ENCODE assay signal across 11 cellular contexts in genomic region chr17:82302991-82303943, GRCh38. TPM values are rescaled to one million over a fixed set of nuclear protein-coding genes. Genes with fewer than 3 reads are reported as not detected.
A peak's percentile ranks its signal among the peaks of the same experiment; 100 is the strongest.
DNase-seq lines count a peak whose midpoint lies in the region; ATAC-seq, FAIRE-seq and TF ChIP-seq lines count a peak whose summit lies in the region.
"Had no signal": no experiment of that assay in that cellular context is flagged by ENCODE, and none has a peak within 500 bp of the region (broad histone marks: within the 10 kb centered on the region; RNA-seq: fewer than 3 reads in every experiment).

No MANE protein-coding gene starts in this region.

- H3K9me3 ChIP-seq in HCT116 (ENCODE audit: control insufficient read depth in 1 of 2, insufficient read depth in 1 of 2, low read depth in 1 of 2, low read length in 2 of 2) = no peaks in the 10 kb centered on the region
- H3K9me3 ChIP-seq in GM12878 (replicated peaks; ENCODE audit: control insufficient read depth, insufficient read depth, low read length) = no peaks in the 10 kb centered on the region

- DNase-seq in HCT116 (ENCODE audit: low read depth, low spot score) (no peak), T-helper 2 cell (peak in 3 of 5 experiments; percentile 30 to 52 (median 44)), GM12878 (ENCODE audit: low read depth, low spot score) (no peak), dorsolateral prefrontal cortex (no peak), LoVo (ENCODE audit: low spot score) (no peak), Calu3 (no peak)
- DNase-seq in stimulated activated CD8-positive, alpha-beta memory T cell treated with anti-CD3 and anti-CD28 coated beads, Interleukin-4, amount 100 ng/mL, for 48 hours = peak; percentile 64

- POLR2A ChIA-PET in HCT116 (lab: Charles Lee) = interaction anchor here (0.6 to 2.6 kb wide), 2 partner anchors 11 to 81 kb away, joined by 3 to 14 read pairs; no protein-coding TSS in a partner anchor
- POLR2A ChIA-PET in GM12878 (lab: Charles Lee) = interaction anchor here (0.7 to 4.0 kb wide), 8 partner anchors 10 to 94 kb away, joined by 3 to 32 read pairs (median 6); partner anchors contain the start of genes CSNK1D and SLC16A3

- BruUV-seq in HCT116 (replicated peaks; lab: Mats Ljungman, UMichigan) (no TSS peak), GM12878 (replicated peaks; lab: Mats Ljungman, UMichigan) (no TSS peak), Calu3 (replicated peaks; lab: Mats Ljungman, UMichigan) (no TSS peak)

- FAIRE-seq in GM12878 (lab: Jason Lieb, UNC) = no peak
- FAIRE-seq: islet of Langerhans had no signal

- no peaks in the 10 kb centered on the region for H3K79me2 ChIP-seq in HCT116 (ENCODE audit: insufficient read depth, low read length)
- no peaks in the 10 kb centered on the region for H3K79me2 ChIP-seq in GM12878 (ENCODE audit: control insufficient read depth, insufficient read depth, low read length)

- H3K36me3 Mint-ChIP-seq in Calu3 (ENCODE audit: insufficient read depth, unreplicated experiment) = peaks cover 8% of the 10 kb centered on the region

- H3K4me3 ChIP-seq in HCT116 (replicated peaks in 1 of 2; ENCODE audit: low read depth in 1 of 2, low read length in 2 of 2) (no peak overlapping the region), GM12878 (no peak overlapping the region), dorsolateral prefrontal cortex (no peak overlapping the region)
- H3K4me3 ChIP-seq: cardiac muscle cell had no signal

- H4K20me1 ChIP-seq in HCT116 (ENCODE audit: insufficient read depth) (no peaks in the 10 kb centered on the region), GM12878 (ENCODE audit: control insufficient read depth, insufficient read depth) (no peaks in the 10 kb centered on the region)

- peak overlapping the region; percentile 11; the same call in 1 of the 2 replicates for H3K4me2 ChIP-seq in HCT116 (ENCODE audit: low read length)
- 0 out of 2 replicates have a peak overlapping the region, but pooled peaks have one; percentile 25 for H3K4me2 ChIP-seq in GM12878 (ENCODE audit: control insufficient read depth, insufficient read depth)

- SMC1A ChIA-PET in GM12878 (lab: Charles Lee; ENCODE audit: uncharacterized antibody, unreplicated experiment) = interaction anchor here (0.9 to 5.1 kb wide), 8 partner anchors 9 to 97 kb away, joined by 3 to 42 read pairs (median 4); no protein-coding TSS in a partner anchor

- H3K27me3 Mint-ChIP-seq in Calu3 (ENCODE audit: unreplicated experiment) = peaks cover 26% of the 10 kb centered on the region

- CTCF ChIA-PET in HCT116 (lab: Charles Lee) = no interaction called here
- CTCF ChIA-PET in GM12878 (lab: Yijun Ruan, JAX) = interaction anchor here (0.7 to 8.7 kb wide), 10 partner anchors 11 to 121 kb away, joined by 3 to 94 read pairs (median 6); partner anchors contain the start of gene CD7
- CTCF ChIA-PET in Calu3 (lab: Charles Lee) = no interaction called here

- H3K4me1 ChIP-seq in HCT116 (ENCODE audit: control insufficient read depth in 1 of 2, insufficient read depth in 2 of 2, low read length in 2 of 2) = peaks cover 14 to 34% of the 10 kb centered on the region in 2 experiments
- peaks cover 31% of the 10 kb centered on the region for H3K4me1 ChIP-seq in GM12878 (ENCODE audit: control insufficient read depth, insufficient read depth, low read length)

- no peak overlapping the region for H3K27ac ChIP-seq in HCT116 (ENCODE audit: low read depth, low read length)
- no peak overlapping the region for H3K27ac ChIP-seq in GM12878 (ENCODE audit: control insufficient read depth, insufficient read depth)
- no peak overlapping the region for H3K27ac ChIP-seq in dorsolateral prefrontal cortex
- H3K27ac ChIP-seq: cardiac muscle cell had no signal

- no peak overlapping the region for H3K27ac Mint-ChIP-seq in Calu3 (ENCODE audit: unreplicated experiment)

- RAD21 ChIA-PET in HCT116 (lab: Charles Lee; ENCODE audit: low non-redundant PET in 1 of 2, low total read pairs in 2 of 2, uncharacterized antibody in 2 of 2, unreplicated experiment in 2 of 2) (no interaction called here), GM12878 (lab: Charles Lee; ENCODE audit: unreplicated experiment) (interaction anchor here (0.9 to 7.9 kb wide), 6 partner anchors 11 to 71 kb away, joined by 3 to 77 read pairs (median 6); partner anchors contain the start of gene CD7)

- ATAC-seq in HCT116 (no peak), GM12878 (no peak)

- no peak overlapping the region for H2AFZ ChIP-seq in HCT116 (ENCODE audit: low read depth, low read length, poor library complexity, severe bottlenecking)
- H2AFZ ChIP-seq in GM12878 (ENCODE audit: control insufficient read depth, low read depth, low read length) = no peak overlapping the region

- H3K27me3 ChIP-seq in HCT116 (ENCODE audit: insufficient read depth, low read length) = no peaks in the 10 kb centered on the region
- no peaks in the 10 kb centered on the region; a peak in 1 of 4 replicates for H3K27me3 ChIP-seq in GM12878 (replicated peaks in 1 of 2; ENCODE audit: control insufficient read depth in 2 of 2, insufficient read depth in 2 of 2, low read length in 1 of 2)
- H3K27me3 ChIP-seq in dorsolateral prefrontal cortex = no peaks in the 10 kb centered on the region

- 48% methylated on average over 32 of the region's 35 CpGs for WGBS in GM12878 (ENCODE audit: insufficient coverage, insufficient replicate concordance, low lambda C conversion rate, missing lambda C conversion rate)

- H3K9me2 ChIP-seq in HCT116 (ENCODE audit: insufficient read depth) = no peaks in the 10 kb centered on the region

- intact Hi-C loops in HCT116 (cut with micrococcal nuclease) = no loop called here
- intact Hi-C loops in GM12878 (cut with micrococcal nuclease; ENCODE audit: unreplicated experiment) = loop anchor here (1.0 kb wide), 1 partner anchor 18 kb away; no protein-coding TSS in a partner anchor
- intact Hi-C loops in dorsolateral prefrontal cortex (cut with DNase I) = loop anchor here in 1 of 2 donors (5.0 kb wide), 1 partner anchor 61 kb away; no protein-coding TSS in a partner anchor
- intact Hi-C loops in Calu3 (cut with micrococcal nuclease; ENCODE audit: unreplicated experiment) = no loop called here

- in situ Hi-C loops in GM12878 (cut with MboI) = no loop called here

- TF ChIP-seq CTCF in HCT116 (IDR thresholded peaks at IDR 0.05 in 2 of 3, conservative IDR thresholded peaks at IDR 0.05 in 1 of 3; ENCODE audit: borderline replicate concordance in 1 of 3, insufficient read depth in 1 of 3, low read depth in 2 of 3, low read length in 2 of 3) (no peak), GM12878 (IDR thresholded peaks at IDR 0.05 in 2 of 3, conservative IDR thresholded peaks at IDR 0.05 in 1 of 3; ENCODE audit: control insufficient read depth in 2 of 3, extremely low read depth in 1 of 3, insufficient read depth in 1 of 3, low read depth in 3 of 3, low read length in 3 of 3) (no peak), dorsolateral prefrontal cortex (IDR thresholded peaks at IDR 0.05 in 54 of 56, conservative IDR thresholded peaks at IDR 0.05 in 2 of 56; ENCODE audit: low read depth in 1 of 56, partially characterized antibody in 56 of 56) (no peak), Calu3 (IDR thresholded peaks at IDR 0.05; ENCODE audit: unreplicated experiment) (no peak)

- no peaks in the 10 kb centered on the region for H3K9me3 Mint-ChIP-seq in Calu3 (ENCODE audit: low read depth, unreplicated experiment)
- H3K9me3 Mint-ChIP-seq: neural crest cell had no signal

- H3K4me3 Mint-ChIP-seq in Calu3 (ENCODE audit: low read depth, unreplicated experiment) = no peak overlapping the region
- H3K4me3 Mint-ChIP-seq: neural crest cell had no signal

- TF ChIP-seq RAD21 in HCT116 (IDR thresholded peaks at IDR 0.05; ENCODE audit: low read depth) (no peak), GM12878 (IDR thresholded peaks at IDR 0.05; ENCODE audit: insufficient read depth, low read depth, low read length) (no peak)

- TF ChIP-seq POLR2A in HCT116 (IDR thresholded peaks at IDR 0.05; ENCODE audit: borderline replicate concordance, extremely low read depth, insufficient read depth, insufficient read length) (no peak), GM12878 (IDR thresholded peaks at IDR 0.05; ENCODE audit: low read depth, low read length) (no peak)

- peaks cover 27% of the 10 kb centered on the region for H3K4me1 Mint-ChIP-seq in Calu3 (ENCODE audit: low read depth, unreplicated experiment)

- TF ChIP-seq EP300 in GM12878 (IDR thresholded peaks at IDR 0.05; ENCODE audit: borderline replicate concordance in 1 of 2, control insufficient read depth in 1 of 2, low read depth in 2 of 2, low read length in 2 of 2) = no peak; a peak in 1 of 4 replicates

- H3K36me3 ChIP-seq in HCT116 (ENCODE audit: control insufficient read depth in 1 of 2, insufficient read depth in 2 of 2, low read length in 2 of 2) (no peaks in the 10 kb centered on the region), GM12878 (ENCODE audit: control insufficient read depth in 2 of 2, insufficient read depth in 2 of 2, low read length in 1 of 2) (no peaks in the 10 kb centered on the region)
- H3K36me3 ChIP-seq: cardiac muscle cell had no signal

- H3K9ac ChIP-seq in HCT116 (ENCODE audit: low read length) (no peak overlapping the region), GM12878 (ENCODE audit: control insufficient read depth, insufficient read depth, low read length) (no peak overlapping the region)

RNA-seq across cellular contexts. Expression of gene CD7, which starts 14.1 kb away (rescaled TPM):
- 0.61 TPM for total RNA-seq in HCT116 (2021; ENCODE audit: unreplicated experiment)
- polyA plus RNA-seq in HCT116 (2012) = 0.08 and 0.39 TPM in 2 replicates
- total RNA-seq in GM12878 (2013; cell fraction: nucleolus; rRNA removed) = not detected in 2 replicates
- not detected in 2 replicates for total RNA-seq in GM12878 (2014; rRNA removed)
- not detected in 2 replicates for total RNA-seq in GM12878 (2014; rRNA removed; fragmentation: Illumina TruSeq; extraction: Trizol)
- total RNA-seq in GM12878 (2021) = 0.33 TPM in 1 of 2 replicates, not detected in the other
- polyA plus RNA-seq in GM12878 (2011; ENCODE audit: low read depth) = not detected
- polyA plus RNA-seq in GM12878 (2011; rRNA removed) = not detected in 2 replicates
- 0.07 and 0.18 TPM in 2 replicates for polyA plus RNA-seq in GM12878 (2011; cell fraction: cytosol; rRNA removed)
- polyA plus RNA-seq in GM12878 (2011; cell fraction: nucleus; rRNA removed) = 0.33 and 0.53 TPM in 2 replicates
- 0.14 TPM in 1 of 2 replicates, not detected in the other for polyA plus RNA-seq in GM12878 (2012)
- not detected in 2 replicates for polyA plus RNA-seq in GM12878 (2014; fragmentation: Illumina TruSeq; extraction: Trizol)
- not detected for polyA plus RNA-seq in GM12878 (2014; fragmentation: Nextera tagmentation; extraction: Ambion mirVana)
- polyA plus RNA-seq in GM12878 (2014; rRNA removed) = 0.60 TPM in 1 of 2 replicates, not detected in the other
- not detected for polyA plus RNA-seq in GM12878 (2016; fragmentation: Nextera tagmentation; extraction: Ambion mirVana)
- polyA minus RNA-seq in GM12878 (2011; rRNA and poly(A)+ RNA removed) = not detected in 2 replicates
- not detected in 2 replicates for polyA minus RNA-seq in GM12878 (2011; cell fraction: cytosol; rRNA and poly(A)+ RNA removed)
- 0.19 TPM in 1 of 2 replicates, not detected in the other for polyA minus RNA-seq in GM12878 (2011; cell fraction: nucleus; rRNA and poly(A)+ RNA removed)
- 1 to 10 TPM in 24 of 120 experiments, under 1 TPM in 50, not detected in 46; 0.24 to 2.2 (median 0.71) TPM for total RNA-seq in dorsolateral prefrontal cortex
- 0.34 TPM in 1 of 2 replicates, not detected in the other for total RNA-seq in Calu3 (2022)
- total RNA-seq: cardiac muscle cell, Daoy, neural crest cell had no signal

RNA-seq across cellular contexts. Expression of gene CSNK1D, which starts 29.8 kb away (rescaled TPM):
- total RNA-seq in HCT116 (2021; ENCODE audit: unreplicated experiment) (176 TPM), GM12878 (2014; rRNA removed) (17.3 and 25.0 TPM in 2 replicates), GM12878 (2014; rRNA removed; fragmentation: Illumina TruSeq; extraction: Trizol) (26.4 and 27.8 TPM in 2 replicates), GM12878 (2021) (85.5 and 94.2 TPM in 2 replicates), dorsolateral prefrontal cortex (100 to 1,000 TPM in 117 of 120 experiments, 10 to 100 TPM in 3; 96.2 to 160 (median 125) TPM), Calu3 (2022) (157 and 160 TPM in 2 replicates)
- polyA plus RNA-seq in HCT116 (2012) = 184 and 197 TPM in 2 replicates
- total RNA-seq in GM12878 (2013; cell fraction: nucleolus; rRNA removed) = 85.1 and 93.8 TPM in 2 replicates
- polyA plus RNA-seq in GM12878 (2011; ENCODE audit: low read depth) = 42.9 TPM
- polyA plus RNA-seq in GM12878 (2011; rRNA removed) (40.7 and 54.4 TPM in 2 replicates), GM12878 (2014; fragmentation: Illumina TruSeq; extraction: Trizol) (72.5 and 105 TPM in 2 replicates), GM12878 (2014; fragmentation: Nextera tagmentation; extraction: Ambion mirVana) (10 to 100 TPM in 1 of 2 experiments, 1 to 10 TPM in 1; 5.7 to 13.0 TPM), GM12878 (2014; rRNA removed) (74.9 and 90.3 TPM in 2 replicates), GM12878 (2016; fragmentation: Nextera tagmentation; extraction: Ambion mirVana) (10 to 100 TPM; 61.8 to 63.4 TPM)
- polyA plus RNA-seq in GM12878 (2011; cell fraction: cytosol; rRNA removed) = 58.6 and 69.9 TPM in 2 replicates
- 236 and 302 TPM in 2 replicates for polyA plus RNA-seq in GM12878 (2011; cell fraction: nucleus; rRNA removed)
- polyA plus RNA-seq in GM12878 (2012) = 62.0 and 78.9 TPM in 2 replicates
- 53.9 and 56.8 TPM in 2 replicates for polyA minus RNA-seq in GM12878 (2011; rRNA and poly(A)+ RNA removed)
- polyA minus RNA-seq in GM12878 (2011; cell fraction: cytosol; rRNA and poly(A)+ RNA removed) = 25.1 and 26.0 TPM in 2 replicates
- 38.6 and 73.4 TPM in 2 replicates for polyA minus RNA-seq in GM12878 (2011; cell fraction: nucleus; rRNA and poly(A)+ RNA removed)

RNA-seq across cellular contexts. Expression of gene SECTM1, which starts 30.3 kb away (rescaled TPM):
- 6.8 TPM for total RNA-seq in HCT116 (2021; ENCODE audit: unreplicated experiment)
- 6.8 and 8.8 TPM in 2 replicates for polyA plus RNA-seq in HCT116 (2012)
- total RNA-seq in GM12878 (2013; cell fraction: nucleolus; rRNA removed) = not detected in 2 replicates
- not detected in 2 replicates for total RNA-seq in GM12878 (2014; rRNA removed)
- not detected in 2 replicates for total RNA-seq in GM12878 (2014; rRNA removed; fragmentation: Illumina TruSeq; extraction: Trizol)
- total RNA-seq in GM12878 (2021) = 0.08 TPM in 1 of 2 replicates, not detected in the other
- not detected for polyA plus RNA-seq in GM12878 (2011; ENCODE audit: low read depth)
- 0.12 TPM in 1 of 2 replicates, not detected in the other for polyA plus RNA-seq in GM12878 (2011; rRNA removed)
- 0.15 and 0.22 TPM in 2 replicates for polyA plus RNA-seq in GM12878 (2011; cell fraction: cytosol; rRNA removed)
- 0.09 and 0.21 TPM in 2 replicates for polyA plus RNA-seq in GM12878 (2011; cell fraction: nucleus; rRNA removed)
- 0.07 TPM in 1 of 2 replicates, not detected in the other for polyA plus RNA-seq in GM12878 (2012)
- 0.10 TPM in 1 of 2 replicates, not detected in the other for polyA plus RNA-seq in GM12878 (2014; fragmentation: Illumina TruSeq; extraction: Trizol)
- polyA plus RNA-seq in GM12878 (2014; fragmentation: Nextera tagmentation; extraction: Ambion mirVana) = not detected
- 0.11 TPM in 1 of 2 replicates, not detected in the other for polyA plus RNA-seq in GM12878 (2014; rRNA removed)
- under 1 TPM in 1 of 2 experiments, not detected in 1; 0.13 TPM for polyA plus RNA-seq in GM12878 (2016; fragmentation: Nextera tagmentation; extraction: Ambion mirVana)
- 0.10 TPM in 1 of 2 replicates, not detected in the other for polyA minus RNA-seq in GM12878 (2011; rRNA and poly(A)+ RNA removed)
- not detected in 2 replicates for polyA minus RNA-seq in GM12878 (2011; cell fraction: cytosol; rRNA and poly(A)+ RNA removed)
- not detected in 2 replicates for polyA minus RNA-seq in GM12878 (2011; cell fraction: nucleus; rRNA and poly(A)+ RNA removed)
- total RNA-seq in dorsolateral prefrontal cortex = 10 to 100 TPM in 3 of 120 experiments, 1 to 10 TPM in 85, under 1 TPM in 30, not detected in 2; 0.33 to 16.8 (median 1.9) TPM
- 10.4 and 13.4 TPM in 2 replicates for total RNA-seq in Calu3 (2022)
- total RNA-seq: cardiac muscle cell, neural crest cell had no signal
- polyA plus RNA-seq: cardiac muscle cell had no signal

RNA-seq across cellular contexts. Expression of gene TEX19, which starts 55.8 kb away (rescaled TPM):
- total RNA-seq in HCT116 (2021; ENCODE audit: unreplicated experiment) (2.1 TPM), GM12878 (2014; rRNA removed) (0.11 TPM in 1 of 2 replicates, not detected in the other), GM12878 (2014; rRNA removed; fragmentation: Illumina TruSeq; extraction: Trizol) (0.14 and 0.22 TPM in 2 replicates), GM12878 (2021) (0.19 TPM in 1 of 2 replicates, not detected in the other), dorsolateral prefrontal cortex (not detected), Calu3 (2022) (not detected in 2 replicates)
- polyA plus RNA-seq in HCT116 (2012) = 2.2 and 2.8 TPM in 2 replicates
- total RNA-seq in GM12878 (2013; cell fraction: nucleolus; rRNA removed) = not detected in 2 replicates
- polyA plus RNA-seq in GM12878 (2011; ENCODE audit: low read depth) = not detected
- polyA plus RNA-seq in GM12878 (2011; rRNA removed) (0.26 and 0.27 TPM in 2 replicates), GM12878 (2014; fragmentation: Illumina TruSeq; extraction: Trizol) (0.09 TPM in 1 of 2 replicates, not detected in the other), GM12878 (2014; fragmentation: Nextera tagmentation; extraction: Ambion mirVana) (under 1 TPM in 1 of 2 experiments, not detected in 1; 0.03 TPM), GM12878 (2014; rRNA removed) (0.05 and 0.32 TPM in 2 replicates), GM12878 (2016; fragmentation: Nextera tagmentation; extraction: Ambion mirVana) (under 1 TPM in 1 of 2 experiments, not detected in 1; 0.13 TPM)
- 0.33 and 0.39 TPM in 2 replicates for polyA plus RNA-seq in GM12878 (2011; cell fraction: cytosol; rRNA removed)
- 0.18 and 0.19 TPM in 2 replicates for polyA plus RNA-seq in GM12878 (2011; cell fraction: nucleus; rRNA removed)
- polyA plus RNA-seq in GM12878 (2012) = 0.07 TPM in 1 of 2 replicates, not detected in the other
- polyA minus RNA-seq in GM12878 (2011; rRNA and poly(A)+ RNA removed) = 0.22 and 0.62 TPM in 2 replicates
- polyA minus RNA-seq in GM12878 (2011; cell fraction: cytosol; rRNA and poly(A)+ RNA removed) = not detected in 2 replicates
- polyA minus RNA-seq in GM12878 (2011; cell fraction: nucleus; rRNA and poly(A)+ RNA removed) = not detected in 2 replicates
- total RNA-seq: Daoy had no signal
- polyA plus RNA-seq: cardiac muscle cell had no signal

Comparison
In these comparisons a context has a peak if more than half of its experiments do, and no peak if none do; other contexts are left out.
1. DNase-seq: peak in T-helper 2 cell (3 of 5) and stimulated activated CD8-positive, alpha-beta memory T cell treated with anti-CD3 and anti-CD28 coated beads, Interleukin-4, amount 100 ng/mL, for 48 hours (single experiment); none in HCT116 (single experiment), GM12878 (single experiment), dorsolateral prefrontal cortex (0 of 10), LoVo (single experiment) and Calu3 (single experiment).
2. Of the 18 proteins assayed by ChIP-seq in both GM12878 and HCT116: peak only in GM12878: ZBTB33; only in HCT116: none; in both: none; in neither: 17.